8 cellular contexts compared by ENCODE assay signal in the genomic region with DNA sequence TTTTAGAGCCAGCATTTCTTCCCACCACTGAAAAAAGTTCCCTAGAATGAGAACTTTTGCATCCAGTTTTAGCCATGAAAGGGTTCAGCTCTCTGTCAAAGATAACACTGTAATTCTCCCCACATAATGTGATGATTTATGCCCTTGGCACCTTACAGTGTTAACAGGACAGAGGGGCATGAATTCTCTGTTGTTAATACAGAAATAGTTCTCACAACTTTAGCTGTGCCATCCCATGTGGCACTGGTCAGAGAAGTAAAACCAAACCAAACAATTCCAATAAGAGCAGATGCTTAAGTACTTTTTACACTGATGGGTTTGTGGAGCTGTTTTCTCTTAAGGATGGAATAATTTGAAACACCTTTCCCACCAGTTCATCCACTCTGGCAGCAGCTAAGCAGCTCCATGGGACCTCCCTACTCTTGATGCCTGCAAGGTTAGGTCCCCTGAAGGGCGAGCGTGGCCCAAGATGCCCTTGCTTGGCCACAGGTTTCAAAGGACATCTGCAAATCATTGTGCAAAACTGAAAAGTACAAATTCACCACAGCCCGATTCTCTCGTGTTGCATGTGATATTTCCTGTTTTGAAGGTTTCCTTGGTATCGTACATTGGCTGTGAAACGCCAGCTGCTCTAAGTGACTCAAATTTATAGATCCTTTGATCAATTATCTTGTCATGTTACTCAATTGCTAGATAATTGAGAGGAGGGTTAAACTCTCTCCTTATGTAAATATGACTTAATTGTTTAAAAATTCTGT.
A peak's percentile ranks its signal among the peaks of the same experiment; 100 is the strongest.
DNase-seq lines count a peak whose midpoint lies in the region; ATAC-seq and TF ChIP-seq lines count a peak whose summit lies in the region.

No MANE protein-coding gene starts in this region.

- intact Hi-C loops in activated CD4-positive, alpha-beta memory T cell treated with anti-CD3 and anti-CD28 coated beads for 36 hours (cut with micrococcal nuclease), result loop anchor here (1.0 to 2.0 kb wide), 2 partner anchors 36 to 177 kb away; no protein-coding TSS in a partner anchor
- intact Hi-C loops in posterior vena cava (cut with DNase I), result no loop called here

- peak; percentile 11 for DNase-seq in activated CD4-positive, alpha-beta memory T cell treated with anti-CD3 and anti-CD28 coated beads for 36 hours
- no peak for DNase-seq in activated CD4-positive, alpha-beta memory T cell treated with anti-CD3 and anti-CD28 coated beads, Interleukin-2, amount 10 ng/mL, durations not matched to agents 7 days and 5 days
- DNase-seq in MV-4-11 (lab: John Stamatoyannopoulos, UW) (peak; percentile 6), GM20000 (ENCODE audit: low spot score) (no peak), posterior vena cava (ENCODE audit: low spot score) (no peak)
- DNase-seq in activated naive CD8-positive, alpha-beta T cell treated with anti-CD3 and anti-CD28 coated beads, Interleukin-2, amount 50 U/mL, for 24 hours, result peak; percentile 13
- peak; percentile 19 for DNase-seq in stimulated activated naive B cell treated with anti-CD40 and anti-IgM and Interleukin-4, amounts not matched to agents 10 μg/mL and 1 μg/mL and 100 μg/mL, for 72 hours
- no peak for DNase-seq in activated CD4-positive, alpha-beta T cell treated with anti-CD3 and anti-CD28 coated beads, Interleukin-2, amount 50 U/mL, for 48 hours

- TF ChIP-seq CTCF in GM20000 (IDR thresholded peaks at IDR 0.05; ENCODE audit: extremely low read depth, missing control alignments), result no peak

- no peak overlapping the region for H3K4me3 Mint-ChIP-seq in activated CD4-positive, alpha-beta memory T cell treated with anti-CD3 and anti-CD28 coated beads for 36 hours
- H3K4me3 Mint-ChIP-seq in activated CD4-positive, alpha-beta memory T cell treated with anti-CD3 and anti-CD28 coated beads, Interleukin-2, amount 10 ng/mL, durations not matched to agents 7 days and 5 days, result no peak overlapping the region
- peak overlapping the region; percentile 62 for H3K4me3 Mint-ChIP-seq in activated naive CD8-positive, alpha-beta T cell treated with anti-CD3 and anti-CD28 coated beads, Interleukin-2, amount 50 U/mL, for 24 hours
- peak overlapping the region in 1 of 2 donors; percentile 54 for H3K4me3 Mint-ChIP-seq in stimulated activated naive B cell treated with anti-CD40 and anti-IgM and Interleukin-4, amounts not matched to agents 10 μg/mL and 1 μg/mL and 100 μg/mL, for 72 hours

- peaks cover 8% of the 10 kb centered on the region for H3K27me3 Mint-ChIP-seq in activated CD4-positive, alpha-beta memory T cell treated with anti-CD3 and anti-CD28 coated beads for 36 hours
- H3K27me3 Mint-ChIP-seq in activated CD4-positive, alpha-beta memory T cell treated with anti-CD3 and anti-CD28 coated beads, Interleukin-2, amount 10 ng/mL, durations not matched to agents 7 days and 5 days, result peaks cover 11% of the 10 kb centered on the region
- H3K27me3 Mint-ChIP-seq in activated naive CD8-positive, alpha-beta T cell treated with anti-CD3 and anti-CD28 coated beads, Interleukin-2, amount 50 U/mL, for 24 hours, result no peaks in the 10 kb centered on the region
- H3K27me3 Mint-ChIP-seq in stimulated activated naive B cell treated with anti-CD40 and anti-IgM and Interleukin-4, amounts not matched to agents 10 μg/mL and 1 μg/mL and 100 μg/mL, for 72 hours, result peaks cover 4 to 8% of the 10 kb centered on the region in 2 donors

- H3K9me3 Mint-ChIP-seq in activated CD4-positive, alpha-beta memory T cell treated with anti-CD3 and anti-CD28 coated beads for 36 hours, result peaks cover 3% of the 10 kb centered on the region
- no peaks in the 10 kb centered on the region for H3K9me3 Mint-ChIP-seq in activated CD4-positive, alpha-beta memory T cell treated with anti-CD3 and anti-CD28 coated beads, Interleukin-2, amount 10 ng/mL, durations not matched to agents 7 days and 5 days
- H3K9me3 Mint-ChIP-seq in activated naive CD8-positive, alpha-beta T cell treated with anti-CD3 and anti-CD28 coated beads, Interleukin-2, amount 50 U/mL, for 24 hours, result peaks cover 5% of the 10 kb centered on the region
- H3K9me3 Mint-ChIP-seq in stimulated activated naive B cell treated with anti-CD40 and anti-IgM and Interleukin-4, amounts not matched to agents 10 μg/mL and 1 μg/mL and 100 μg/mL, for 72 hours, result peaks cover 0 to 6% of the 10 kb centered on the region in 2 donors

- POLR2A ChIA-PET in activated CD4-positive, alpha-beta memory T cell treated with anti-CD3 and anti-CD28 coated beads for 36 hours (lab: Charles Lee), result interaction anchor here (1.7 kb wide), 1 partner anchor 37 kb away, joined by 4 read pairs; no protein-coding TSS in a partner anchor
- POLR2A ChIA-PET in activated CD4-positive, alpha-beta memory T cell treated with anti-CD3 and anti-CD28 coated beads, Interleukin-2, amount 10 ng/mL, durations not matched to agents 7 days and 5 days (lab: Charles Lee), result interaction anchor here (0.9 kb wide), 1 partner anchor 18 kb away, joined by 3 read pairs; no protein-coding TSS in a partner anchor

- H3K4me1 Mint-ChIP-seq in activated CD4-positive, alpha-beta memory T cell treated with anti-CD3 and anti-CD28 coated beads for 36 hours (ENCODE audit: low read depth), result peaks cover 33% of the 10 kb centered on the region
- peaks cover 7% of the 10 kb centered on the region for H3K4me1 Mint-ChIP-seq in activated CD4-positive, alpha-beta memory T cell treated with anti-CD3 and anti-CD28 coated beads, Interleukin-2, amount 10 ng/mL, durations not matched to agents 7 days and 5 days
- peaks cover 37% of the 10 kb centered on the region for H3K4me1 Mint-ChIP-seq in activated naive CD8-positive, alpha-beta T cell treated with anti-CD3 and anti-CD28 coated beads, Interleukin-2, amount 50 U/mL, for 24 hours
- peaks cover 19 to 28% of the 10 kb centered on the region in 2 donors for H3K4me1 Mint-ChIP-seq in stimulated activated naive B cell treated with anti-CD40 and anti-IgM and Interleukin-4, amounts not matched to agents 10 μg/mL and 1 μg/mL and 100 μg/mL, for 72 hours

- no peak overlapping the region for H3K27ac Mint-ChIP-seq in activated CD4-positive, alpha-beta memory T cell treated with anti-CD3 and anti-CD28 coated beads for 36 hours
- no peak overlapping the region for H3K27ac Mint-ChIP-seq in activated CD4-positive, alpha-beta memory T cell treated with anti-CD3 and anti-CD28 coated beads, Interleukin-2, amount 10 ng/mL, durations not matched to agents 7 days and 5 days
- no peak overlapping the region for H3K27ac Mint-ChIP-seq in activated naive CD8-positive, alpha-beta T cell treated with anti-CD3 and anti-CD28 coated beads, Interleukin-2, amount 50 U/mL, for 24 hours
- no peak overlapping the region for H3K27ac Mint-ChIP-seq in stimulated activated naive B cell treated with anti-CD40 and anti-IgM and Interleukin-4, amounts not matched to agents 10 μg/mL and 1 μg/mL and 100 μg/mL, for 72 hours

- CTCF ChIA-PET in activated CD4-positive, alpha-beta memory T cell treated with anti-CD3 and anti-CD28 coated beads for 36 hours (lab: Charles Lee), result interaction anchor here (0.6 to 1.5 kb wide), 3 partner anchors 15 to 597 kb away, joined by 3 read pairs; no protein-coding TSS in a partner anchor
- CTCF ChIA-PET in activated CD4-positive, alpha-beta memory T cell treated with anti-CD3 and anti-CD28 coated beads, Interleukin-2, amount 10 ng/mL, durations not matched to agents 7 days and 5 days (lab: Charles Lee), result interaction anchor here (0.7 kb wide), 1 partner anchor 94 kb away, joined by 4 read pairs; no protein-coding TSS in a partner anchor

- ATAC-seq in activated naive CD8-positive, alpha-beta T cell treated with anti-CD3 and anti-CD28 coated beads, Interleukin-2, amount 50 U/mL, for 24 hours, result no peak
- ATAC-seq in stimulated activated naive B cell treated with anti-CD40 and anti-IgM and Interleukin-4, amounts not matched to agents 10 μg/mL and 1 μg/mL and 100 μg/mL, for 72 hours (replicated peaks), result peak; percentile 64 to 65

- H3K36me3 Mint-ChIP-seq in activated CD4-positive, alpha-beta memory T cell treated with anti-CD3 and anti-CD28 coated beads for 36 hours, result no peaks in the 10 kb centered on the region
- no peaks in the 10 kb centered on the region for H3K36me3 Mint-ChIP-seq in activated CD4-positive, alpha-beta memory T cell treated with anti-CD3 and anti-CD28 coated beads, Interleukin-2, amount 10 ng/mL, durations not matched to agents 7 days and 5 days (ENCODE audit: low read depth)
- no peaks in the 10 kb centered on the region for H3K36me3 Mint-ChIP-seq in activated naive CD8-positive, alpha-beta T cell treated with anti-CD3 and anti-CD28 coated beads, Interleukin-2, amount 50 U/mL, for 24 hours (ENCODE audit: low read depth)
- H3K36me3 Mint-ChIP-seq in stimulated activated naive B cell treated with anti-CD40 and anti-IgM and Interleukin-4, amounts not matched to agents 10 μg/mL and 1 μg/mL and 100 μg/mL, for 72 hours, result no peaks in the 10 kb centered on the region

Comparison
In these comparisons a context has a peak if more than half of its experiments do, and no peak if none do; other contexts are left out.
1. DNase-seq: peak in activated CD4-positive, alpha-beta memory T cell treated with anti-CD3 and anti-CD28 coated beads for 36 hours (single experiment), MV-4-11 (single experiment), activated naive CD8-positive, alpha-beta T cell treated with anti-CD3 and anti-CD28 coated beads, Interleukin-2, amount 50 U/mL, for 24 hours (single experiment) and stimulated activated naive B cell treated with anti-CD40 and anti-IgM and Interleukin-4, amounts not matched to agents 10 μg/mL and 1 μg/mL and 100 μg/mL, for 72 hours (single experiment); none in activated CD4-positive, alpha-beta memory T cell treated with anti-CD3 and anti-CD28 coated beads, Interleukin-2, amount 10 ng/mL, durations not matched to agents 7 days and 5 days (single experiment), GM20000 (single experiment), posterior vena cava (single experiment) and activated CD4-positive, alpha-beta T cell treated with anti-CD3 and anti-CD28 coated beads, Interleukin-2, amount 50 U/mL, for 48 hours (0 of 2).